In the genomic region with DNA sequence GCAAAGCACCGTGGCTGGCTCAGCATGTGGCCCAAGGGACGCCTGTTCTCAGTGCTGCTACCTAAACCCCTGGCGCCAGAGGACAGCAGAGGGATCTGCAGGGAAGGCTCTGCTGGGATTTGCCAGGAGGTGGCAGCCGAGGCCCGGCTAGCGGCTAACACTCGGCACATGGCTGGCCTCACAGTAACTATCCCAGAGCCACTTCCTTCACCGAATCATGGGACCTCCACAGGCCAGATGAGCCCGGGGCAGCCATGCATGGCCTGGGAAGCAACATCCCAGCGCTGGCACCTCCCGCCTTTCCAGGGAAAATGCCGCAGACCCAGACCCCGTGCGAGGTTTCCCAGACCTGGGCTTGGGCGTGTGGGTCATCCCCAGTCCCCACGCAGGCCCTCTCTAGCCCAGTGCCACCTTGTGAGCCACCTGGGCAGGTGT, we compare ENCODE assay signal across 1 cellular context.
TF ChIP-seq lines count a peak whose summit lies in the region.

No MANE protein-coding gene starts in this region.

TF ChIP-seq in GM12878, 131 proteins besides CTCF, POLR2A, EP300 and RAD21 (continued from another document):
- TF ChIP-seq YY1 (IDR thresholded peaks at IDR 0.05; ENCODE audit: low read depth, low read length) = 0 out of 2 replicates have a peak, but pooled peaks have one; percentile 40
- peak; percentile 55; the same call in 1 of the 2 replicates for TF ChIP-seq PAX5 (IDR thresholded peaks at IDR 0.05; ENCODE audit: borderline replicate concordance, low read depth, low read length)
- no peak for TF ChIP-seq SRF (IDR thresholded peaks at IDR 0.05; ENCODE audit: low read depth in 2 of 2, low read length in 2 of 2)
- peak in 1 of 2 experiments; percentile 24; a peak in 2 of 4 replicates for TF ChIP-seq BHLHE40 (IDR thresholded peaks at IDR 0.05; ENCODE audit: borderline replicate concordance in 1 of 2, low read depth in 2 of 2, low read length in 1 of 2)
- no peak for TF ChIP-seq KAT2A (conservative IDR thresholded peaks at IDR 0.05; ENCODE audit: control insufficient read depth, low read depth, low read length)
- TF ChIP-seq SMC3 (IDR thresholded peaks at IDR 0.05; ENCODE audit: borderline replicate concordance, low read length) = peak; percentile 87
